8 cellular contexts compared by ENCODE assay signal in the genomic region with DNA sequence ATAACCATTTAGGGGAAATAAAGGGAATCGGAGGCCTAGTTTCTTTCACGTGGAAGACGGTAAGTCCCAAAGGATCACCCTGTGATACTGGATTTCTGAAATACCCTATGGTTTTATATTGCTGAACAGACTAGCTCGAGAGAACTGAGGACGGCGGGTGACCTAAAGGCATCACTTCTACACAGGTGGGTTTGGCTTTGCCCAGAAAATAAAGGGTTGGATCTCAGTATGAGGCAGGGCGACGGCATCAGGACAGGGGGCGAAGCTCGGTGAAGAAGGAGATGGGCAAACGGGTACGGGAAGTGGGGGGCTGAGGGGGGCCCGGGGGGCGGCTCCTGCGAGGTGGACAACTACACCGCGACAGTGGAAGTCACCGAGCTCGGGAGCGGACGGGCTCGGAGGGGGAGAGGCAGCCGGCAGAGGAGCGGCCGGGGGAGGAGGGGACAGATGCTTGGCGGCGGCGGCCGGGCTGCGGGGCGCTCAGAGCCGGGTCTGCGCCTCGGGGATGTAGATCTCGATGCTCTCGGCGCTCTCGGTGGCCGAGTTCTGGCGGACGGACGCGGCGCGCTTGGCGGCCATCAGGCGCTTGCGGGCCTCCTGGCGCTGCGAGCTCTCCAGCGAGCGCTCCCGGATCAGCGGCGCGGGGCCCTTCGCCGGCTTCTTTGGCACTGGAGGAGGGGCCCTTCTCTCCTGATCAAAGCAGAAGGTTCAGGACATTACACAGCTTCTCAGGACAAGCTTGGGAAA. TPM values are rescaled to one million over a fixed set of nuclear protein-coding genes. Genes with fewer than 3 reads are reported as not detected.
DNase-seq lines count a peak whose midpoint lies in the region; ATAC-seq and TF ChIP-seq lines count a peak whose summit lies in the region.

No MANE protein-coding gene starts in this region.

- no peak for TF ChIP-seq CTCF in nephron (IDR thresholded peaks at IDR 0.05; ENCODE audit: unreplicated experiment in 3 of 3)

- peaks cover 15% of the 10 kb centered on the region for H3K4me1 Mint-ChIP-seq in activated CD4-positive, alpha-beta memory T cell treated with anti-CD3 and anti-CD28 coated beads, Interleukin-2, amount 10 ng/mL, durations not matched to agents 7 days and 5 days
- peaks cover 13% of the 10 kb centered on the region for H3K4me1 Mint-ChIP-seq in nephron

- CTCF ChIA-PET in activated CD4-positive, alpha-beta memory T cell treated with anti-CD3 and anti-CD28 coated beads, Interleukin-2, amount 10 ng/mL, durations not matched to agents 7 days and 5 days (lab: Charles Lee), result interaction anchor here (1.0 to 1.3 kb wide), 2 partner anchors 95 to 168 kb away, joined by 3 read pairs; no protein-coding TSS in a partner anchor

- ATAC-seq in HG03175 (IDR thresholded peaks at IDR 0.05; ENCODE audit: unreplicated experiment), result no peak

- no peak overlapping the region for H3K27ac Mint-ChIP-seq in activated CD4-positive, alpha-beta memory T cell treated with anti-CD3 and anti-CD28 coated beads, Interleukin-2, amount 10 ng/mL, durations not matched to agents 7 days and 5 days
- no peak overlapping the region for H3K27ac Mint-ChIP-seq in nephron

- H3K27me3 Mint-ChIP-seq in activated CD4-positive, alpha-beta memory T cell treated with anti-CD3 and anti-CD28 coated beads, Interleukin-2, amount 10 ng/mL, durations not matched to agents 7 days and 5 days, result peaks cover 39% of the 10 kb centered on the region
- H3K27me3 Mint-ChIP-seq in nephron (ENCODE audit: low read depth), result peaks cover 26% of the 10 kb centered on the region

- DNase-seq in NCI-H2227 (lab: John Stamatoyannopoulos, UW; ENCODE audit: unreplicated experiment) (peak; percentile 40), NCI-H2227 treated with DMSO at 0.1 percent for 48 hours (lab: John Stamatoyannopoulos, UW) (no peak), fibroblast of peridontal ligament (ENCODE audit: extremely low read depth) (peak; percentile 36), NCI-H345 treated with DMSO at 0.1 percent for 48 hours (lab: John Stamatoyannopoulos, UW; ENCODE audit: unreplicated experiment) (no peak), NK-92 (lab: John Stamatoyannopoulos, UW; ENCODE audit: unreplicated experiment) (no peak)
- no peak for DNase-seq in activated CD4-positive, alpha-beta memory T cell treated with anti-CD3 and anti-CD28 coated beads, Interleukin-2, amount 10 ng/mL, durations not matched to agents 7 days and 5 days

- H3K4me3 Mint-ChIP-seq in activated CD4-positive, alpha-beta memory T cell treated with anti-CD3 and anti-CD28 coated beads, Interleukin-2, amount 10 ng/mL, durations not matched to agents 7 days and 5 days, result peak overlapping the region; percentile 21
- H3K4me3 Mint-ChIP-seq in nephron, result peak overlapping the region; percentile 77 to 79 (median 77)

- H3K36me3 Mint-ChIP-seq in activated CD4-positive, alpha-beta memory T cell treated with anti-CD3 and anti-CD28 coated beads, Interleukin-2, amount 10 ng/mL, durations not matched to agents 7 days and 5 days (ENCODE audit: low read depth), result no peaks in the 10 kb centered on the region
- no peaks in the 10 kb centered on the region for H3K36me3 Mint-ChIP-seq in nephron (ENCODE audit: low read depth)

- no peaks in the 10 kb centered on the region for H3K9me3 Mint-ChIP-seq in activated CD4-positive, alpha-beta memory T cell treated with anti-CD3 and anti-CD28 coated beads, Interleukin-2, amount 10 ng/mL, durations not matched to agents 7 days and 5 days
- H3K9me3 Mint-ChIP-seq in nephron, result no peaks in the 10 kb centered on the region

- POLR2A ChIA-PET in activated CD4-positive, alpha-beta memory T cell treated with anti-CD3 and anti-CD28 coated beads, Interleukin-2, amount 10 ng/mL, durations not matched to agents 7 days and 5 days (lab: Charles Lee), result no interaction called here

RNA-seq across cellular contexts. Expression of a gene that starts 48.9 kb away (rescaled TPM):
- total RNA-seq in activated CD4-positive, alpha-beta memory T cell treated with anti-CD3 and anti-CD28 coated beads, Interleukin-2, amount 10 ng/mL, durations not matched to agents 7 days and 5 days, result 10 to 100 TPM; 23.3 to 24.7 TPM

Comparison
In these comparisons a context has a peak if more than half of its experiments do, and no peak if none do; other contexts are left out.
1. DNase-seq: peak in NCI-H2227 (single experiment) and fibroblast of peridontal ligament (single experiment); none in NCI-H2227 treated with DMSO at 0.1 percent for 48 hours (single experiment), activated CD4-positive, alpha-beta memory T cell treated with anti-CD3 and anti-CD28 coated beads, Interleukin-2, amount 10 ng/mL, durations not matched to agents 7 days and 5 days (single experiment), NCI-H345 treated with DMSO at 0.1 percent for 48 hours (single experiment) and NK-92 (single experiment).